In the genomic region with DNA sequence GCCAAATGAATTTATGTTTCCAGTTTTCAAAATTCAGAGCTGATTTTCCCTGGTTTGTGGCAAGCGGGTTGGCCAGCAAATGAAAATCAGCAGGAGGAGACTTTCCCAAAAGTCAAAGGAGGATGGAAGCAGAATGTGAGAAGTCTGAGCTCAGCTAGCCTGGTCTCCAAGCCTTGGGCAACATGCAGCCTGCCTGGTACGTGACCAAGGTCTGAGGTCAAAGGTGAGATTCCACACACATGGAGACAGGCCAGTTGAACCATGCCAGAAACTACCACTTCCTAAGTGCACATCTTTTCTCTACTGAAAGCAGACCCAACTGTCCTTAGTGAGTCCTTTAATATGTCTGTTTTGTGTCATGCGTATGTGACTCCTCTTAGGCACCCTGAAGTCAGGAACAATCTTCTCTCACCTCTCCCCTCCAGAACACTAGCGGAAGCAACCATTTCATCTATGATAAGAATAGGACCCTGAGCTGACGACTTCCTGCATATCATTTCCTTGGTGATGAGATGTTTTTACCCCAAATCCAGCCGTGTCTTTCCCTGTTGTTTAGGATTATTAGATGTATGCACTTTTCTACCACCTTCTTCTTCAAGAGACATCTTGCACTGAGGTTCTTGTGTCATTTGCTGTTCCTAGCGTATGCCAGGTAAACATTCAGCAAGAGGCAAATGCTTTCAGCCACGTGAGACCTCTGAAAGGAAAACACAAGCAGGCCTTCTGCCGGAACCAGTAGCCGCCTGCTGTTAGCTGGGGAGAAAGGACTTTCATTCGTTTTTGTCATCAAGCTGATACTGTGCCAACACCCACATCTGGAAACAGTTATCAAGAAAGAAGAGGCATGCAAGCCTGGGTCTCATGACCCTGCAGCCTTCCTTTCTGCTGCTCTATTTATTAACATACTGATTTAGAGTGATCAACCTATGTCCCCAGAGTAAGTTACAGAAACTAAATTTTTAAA, we compare ENCODE assay signal across 9 cellular contexts. TPM values are rescaled to one million over a fixed set of nuclear protein-coding genes. Genes with fewer than 3 reads are reported as not detected.
DNase-seq lines count a peak whose midpoint lies in the region; ATAC-seq, FAIRE-seq and TF ChIP-seq lines count a peak whose summit lies in the region.
"Had no signal": no experiment of that assay in that cellular context is flagged by ENCODE, and none has a peak within 500 bp of the region (broad histone marks: within the 10 kb centered on the region; RNA-seq: fewer than 3 reads in every experiment).

No MANE protein-coding gene starts in this region.

- 60 to 70% (median 64%) methylated on average over 11 of the region's 11 CpGs for WGBS in small intestine, 3 donors

- H3K4me1 ChIP-seq in ACC112 (ENCODE audit: control insufficient read depth, insufficient read depth, low read length, unreplicated experiment) (peaks cover 85% of the 10 kb centered on the region), mucosa of descending colon (ENCODE audit: low read depth) (no peaks in the 10 kb centered on the region), small intestine (ENCODE audit: control insufficient read depth in 2 of 2, insufficient read depth in 1 of 2, low read depth in 1 of 2, low read length in 1 of 2) (peaks cover 0 to 6% of the 10 kb centered on the region in 2 donors)

- H2AFZ ChIP-seq in ACC112 (ENCODE audit: low read length, unreplicated experiment): no peak overlapping the region

- no peaks in the 10 kb centered on the region for H3K36me3 ChIP-seq in ACC112 (ENCODE audit: insufficient read depth, low read length)
- H3K36me3 ChIP-seq in mucosa of descending colon (ENCODE audit: low read depth): no peaks in the 10 kb centered on the region
- no peaks in the 10 kb centered on the region for H3K36me3 ChIP-seq in small intestine (ENCODE audit: control insufficient read depth in 2 of 2, insufficient read depth in 2 of 2, low read length in 2 of 2)

- H3K27ac ChIP-seq in ACC112 (ENCODE audit: low read depth, low read length) (peak overlapping the region; percentile 99), small intestine (ENCODE audit: low read depth in 1 of 2, low read length in 1 of 2) (peak overlapping the region in 1 of 2 donors; percentile 78)

- intact Hi-C loops in mucosa of descending colon (cut with DNase I, micrococcal nuclease): no loop called here

- no peaks in the 10 kb centered on the region for H3K79me2 ChIP-seq in ACC112 (ENCODE audit: control insufficient read depth, insufficient read depth, low read length, unreplicated experiment)

- H3K27me3 ChIP-seq in ACC112 (ENCODE audit: insufficient read depth, low read length) (no peaks in the 10 kb centered on the region), small intestine (ENCODE audit: control insufficient read depth in 2 of 2, insufficient read depth in 2 of 2, low read length in 2 of 2) (no peaks in the 10 kb centered on the region)

- no peak for TF ChIP-seq CTCF in mucosa of descending colon (IDR thresholded peaks at IDR 0.05)

- ATAC-seq in mucosa of descending colon: peak; percentile 36
- ATAC-seq in GM21786 (IDR thresholded peaks at IDR 0.05; ENCODE audit: unreplicated experiment): no peak
- no peak for ATAC-seq in HG03354 (IDR thresholded peaks at IDR 0.05; ENCODE audit: poor library complexity, severe bottlenecking, unreplicated experiment)

- DNase-seq in NCI-H345 treated with DMSO at 0.1 percent for 48 hours (lab: John Stamatoyannopoulos, UW; ENCODE audit: unreplicated experiment) (peak; percentile 39), dedifferentiated amniotic fluid mesenchymal stem cell (ENCODE audit: extremely low spot score) (peak; percentile 97), mucosa of descending colon (peak in 1 of 3 donors; percentile 53), NCI-H2196 (lab: John Stamatoyannopoulos, UW; ENCODE audit: unreplicated experiment) (no peak), small intestine (no peak)
- DNase-seq: CD4-positive, CD25-positive, alpha-beta regulatory T cell had no signal

- peak overlapping the region; percentile 45 for H3K4me3 ChIP-seq in ACC112 (ENCODE audit: low read depth, low read length)
- no peak overlapping the region for H3K4me3 ChIP-seq in mucosa of descending colon
- H3K4me3 ChIP-seq in small intestine (ENCODE audit: low read depth in 1 of 2, low read length in 2 of 2): no peak overlapping the region

- no peaks in the 10 kb centered on the region for H3K9me3 ChIP-seq in mucosa of descending colon
- H3K9me3 ChIP-seq in small intestine (ENCODE audit: control insufficient read depth, low read depth): no peaks in the 10 kb centered on the region

- FAIRE-seq in small intestine (lab: Jason Lieb, UNC): no peak

RNA-seq across cellular contexts. Expression of gene TGFBI, which starts 9.7 kb away (rescaled TPM):
- total RNA-seq in mucosa of descending colon: 10 to 100 TPM; 26.8 to 77.1 (median 47.0) TPM
- polyA plus RNA-seq in small intestine: 10 to 100 TPM in 2 of 3 donors, 1 to 10 TPM in 1; 4.2 to 55.3 (median 41.3) TPM

Comparison
In these comparisons a context has a peak if more than half of its experiments do, and no peak if none do; other contexts are left out.
1. DNase-seq: peak in NCI-H345 treated with DMSO at 0.1 percent for 48 hours (single experiment) and dedifferentiated amniotic fluid mesenchymal stem cell (single experiment); none in NCI-H2196 (single experiment) and small intestine (single experiment).